In genomic region chr20:33686008-33686983, GRCh38 we compare ENCODE assay signal across 1 cellular context.
TF ChIP-seq lines count a peak whose summit lies in the region.

Gene E2F1, minus strand, starts transcription at chr20:33686385. Its CDS starts 121 bp downstream, at chr20:33686264.

TF ChIP-seq in SK-N-SH, 30 proteins besides CTCF, POLR2A, EP300 and RAD21 (continued from another document):
- TF ChIP-seq, protein P1, sequence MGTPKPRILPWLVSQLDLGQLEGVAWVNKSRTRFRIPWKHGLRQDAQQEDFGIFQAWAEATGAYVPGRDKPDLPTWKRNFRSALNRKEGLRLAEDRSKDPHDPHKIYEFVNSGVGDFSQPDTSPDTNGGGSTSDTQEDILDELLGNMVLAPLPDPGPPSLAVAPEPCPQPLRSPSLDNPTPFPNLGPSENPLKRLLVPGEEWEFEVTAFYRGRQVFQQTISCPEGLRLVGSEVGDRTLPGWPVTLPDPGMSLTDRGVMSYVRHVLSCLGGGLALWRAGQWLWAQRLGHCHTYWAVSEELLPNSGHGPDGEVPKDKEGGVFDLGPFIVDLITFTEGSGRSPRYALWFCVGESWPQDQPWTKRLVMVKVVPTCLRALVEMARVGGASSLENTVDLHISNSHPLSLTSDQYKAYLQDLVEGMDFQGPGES (IDR thresholded peaks at IDR 0.05; ENCODE audit: low read depth, low read length), result peak; percentile 53; the same call in 1 of the 2 replicates
- 0 out of 2 replicates have a peak, but pooled peaks have one; percentile 32 for TF ChIP-seq TAF1 (IDR thresholded peaks at IDR 0.05; ENCODE audit: borderline replicate concordance, low read depth, low read length)
- TF ChIP-seq RXRA (IDR thresholded peaks at IDR 0.05; ENCODE audit: borderline replicate concordance, low read depth), result no peak
- no peak for TF ChIP-seq GATA2 (CRISPR knock-in tag; IDR thresholded peaks at IDR 0.05)
- TF ChIP-seq ZBTB33 (IDR thresholded peaks at IDR 0.05; ENCODE audit: borderline replicate concordance, low read depth), result no peak
- TF ChIP-seq SIN3A (IDR thresholded peaks at IDR 0.05; ENCODE audit: borderline replicate concordance, low read depth, low read length), result peak; percentile 89
- 0 out of 2 replicates have a peak, but pooled peaks have one; percentile 40 for TF ChIP-seq RFX5 (IDR thresholded peaks at IDR 0.05; ENCODE audit: low read length)
- no peak for TF ChIP-seq JUND (IDR thresholded peaks at IDR 0.05)
- TF ChIP-seq EZH2phosphoT487 (IDR thresholded peaks at IDR 0.05; ENCODE audit: borderline replicate concordance, low read depth), result no peak
- TF ChIP-seq FOXM1 (IDR thresholded peaks at IDR 0.05; ENCODE audit: low read depth), result no peak
- TF ChIP-seq SMC3 (IDR thresholded peaks at IDR 0.05; ENCODE audit: low read depth, low read length), result no peak
- TF ChIP-seq, protein P2, sequence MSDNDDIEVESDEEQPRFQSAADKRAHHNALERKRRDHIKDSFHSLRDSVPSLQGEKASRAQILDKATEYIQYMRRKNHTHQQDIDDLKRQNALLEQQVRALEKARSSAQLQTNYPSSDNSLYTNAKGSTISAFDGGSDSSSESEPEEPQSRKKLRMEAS (IDR thresholded peaks at IDR 0.05; ENCODE audit: low read depth), result peak; percentile 93
- no peak for TF ChIP-seq MEF2A (IDR thresholded peaks at IDR 0.05; ENCODE audit: borderline replicate concordance, low read depth)
- TF ChIP-seq ELF1 (IDR thresholded peaks at IDR 0.05), result no peak
- TF ChIP-seq FOXJ3 (CRISPR knock-in tag; IDR thresholded peaks at IDR 0.05), result no peak
- no peak for TF ChIP-seq PBX3 (IDR thresholded peaks at IDR 0.05)
